29 cellular contexts compared by ENCODE assay signal in genomic region chr6:154123131-154123530, GRCh38.
"Had no signal": no experiment of that assay in that cellular context is flagged by ENCODE, and none has a peak within 500 bp of the region (broad histone marks: within the 10 kb centered on the region; RNA-seq: fewer than 3 reads in every experiment).

No MANE protein-coding gene starts in this region.

- H3K9me3 Mint-ChIP-seq: activated naive CD8-positive, alpha-beta T cell treated with anti-CD3 and anti-CD28 coated beads for 36 hours; nephron progenitor cell had no signal

- DNase-seq: activated CD4-positive, alpha-beta T cell treated with anti-CD3 and anti-CD28 coated beads for 48 hours; activated CD4-positive, alpha-beta T cell treated with anti-CD3 and anti-CD28 coated beads, Interleukin-2, amount 50 U/mL, for 48 hours; activated CD8-positive, alpha-beta memory T cell treated with anti-CD3 and anti-CD28 coated beads for 24 hours; activated effector memory CD4-positive, alpha-beta T cell treated with anti-CD3 and anti-CD28 coated beads, Interleukin-2, amount 50 U/mL, for 16 hours; activated naive CD4-positive, alpha-beta T cell treated with anti-CD3 and anti-CD28 coated beads for 36 hours; activated naive CD8-positive, alpha-beta T cell treated with anti-CD3 and anti-CD28 coated beads for 36 hours; adrenal gland; aorta; caudate nucleus; esophagus squamous epithelium; gastrocnemius medialis; glutamatergic neuron; left cardiac atrium; left ventricle myocardium superior; naive B cell; nephron progenitor cell; nucleus accumbens; pancreas; psoas muscle; sigmoid colon; small intestine; stimulated activated CD4-positive, alpha-beta T cell treated with anti-CD3 and anti-CD28 coated beads, Interleukin-15, amount 100 ng/mL, for 24 hours; stimulated activated CD4-positive, alpha-beta T cell treated with anti-CD3 and anti-CD28 coated beads, Interleukin-2, amount 100 ng/mL, for 24 hours; stimulated activated naive B cell treated with anti-CD40 and anti-IgM and Interleukin-4, amounts not matched to agents 10 μg/mL and 1 μg/mL and 100 μg/mL, for 72 hours; stomach; tibial artery; WERI-Rb-1 had no signal

- H3K4me1 Mint-ChIP-seq: activated naive CD8-positive, alpha-beta T cell treated with anti-CD3 and anti-CD28 coated beads for 36 hours; nephron progenitor cell had no signal

- H3K27me3 Mint-ChIP-seq: stimulated activated naive B cell treated with anti-CD40 and anti-IgM and Interleukin-4, amounts not matched to agents 10 μg/mL and 1 μg/mL and 100 μg/mL, for 72 hours had no signal

- H3K27ac Mint-ChIP-seq: activated naive CD4-positive, alpha-beta T cell treated with anti-CD3 and anti-CD28 coated beads for 36 hours; activated naive CD8-positive, alpha-beta T cell treated with anti-CD3 and anti-CD28 coated beads for 36 hours; activated T-helper 1 cell treated with anti-CD3 and anti-CD28 coated beads, Interleukin-12 subunit alpha, Interleukin-12 subunit beta, Interleukin-2, Interleukin-4 antibody, amounts not matched to agents 30 ng/mL and 10 ng/mL and 1 ng/mL, durations not matched to agents 14 hours and 24 hours and 36 hours; naive B cell; nephron progenitor cell; stimulated activated naive B cell treated with anti-CD40 and anti-IgM and Interleukin-4, amounts not matched to agents 10 μg/mL and 1 μg/mL and 100 μg/mL, for 72 hours had no signal

- H3K36me3 Mint-ChIP-seq: activated naive CD8-positive, alpha-beta T cell treated with anti-CD3 and anti-CD28 coated beads for 36 hours; naive B cell; stimulated activated naive B cell treated with anti-CD40 and anti-IgM and Interleukin-4, amounts not matched to agents 10 μg/mL and 1 μg/mL and 100 μg/mL, for 72 hours had no signal

- H3K4me3 Mint-ChIP-seq: activated naive CD4-positive, alpha-beta T cell treated with anti-CD3 and anti-CD28 coated beads for 36 hours; activated naive CD8-positive, alpha-beta T cell treated with anti-CD3 and anti-CD28 coated beads for 36 hours; activated T-helper 1 cell treated with anti-CD3 and anti-CD28 coated beads, Interleukin-12 subunit alpha, Interleukin-12 subunit beta, Interleukin-2, Interleukin-4 antibody, amounts not matched to agents 30 ng/mL and 10 ng/mL and 1 ng/mL, durations not matched to agents 14 hours and 24 hours and 36 hours; naive B cell; nephron progenitor cell; stimulated activated naive B cell treated with anti-CD40 and anti-IgM and Interleukin-4, amounts not matched to agents 10 μg/mL and 1 μg/mL and 100 μg/mL, for 72 hours had no signal

- ATAC-seq: activated CD4-positive, CD25-positive, alpha-beta regulatory T cell treated with anti-CD3 and anti-CD28 coated beads, Interleukin-2, amount 50 U/mL, for 24 hours; gastrocnemius medialis; left cardiac atrium; left ventricle myocardium superior; pancreas; psoas muscle; stimulated activated naive B cell treated with anti-CD40 and anti-IgM and Interleukin-4, amounts not matched to agents 10 μg/mL and 1 μg/mL and 100 μg/mL, for 72 hours had no signal
